Comparison of ENCODE assay signal across 15 cellular contexts in the genomic region with DNA sequence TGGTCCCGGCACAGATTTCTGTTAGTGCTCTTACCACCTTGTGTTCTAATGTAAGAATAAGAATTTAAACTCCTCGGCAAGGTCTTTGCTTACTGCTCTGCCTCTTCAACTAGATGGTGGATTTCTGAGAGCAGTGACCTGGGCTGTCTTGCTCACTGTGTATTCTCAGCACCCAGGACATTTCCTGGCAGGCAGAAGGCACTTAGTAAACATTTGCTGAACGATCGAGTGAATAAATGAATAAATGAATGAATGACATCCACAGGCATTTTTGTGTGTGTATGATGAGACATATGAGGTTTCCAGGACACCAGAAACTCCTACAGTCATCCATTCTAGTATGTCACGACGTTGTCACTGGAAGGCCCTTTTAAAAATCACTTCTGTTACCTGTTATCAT.
DNase-seq lines count a peak whose midpoint lies in the region; ATAC-seq and TF ChIP-seq lines count a peak whose summit lies in the region.
"Had no signal": no experiment of that assay in that cellular context is flagged by ENCODE, and none has a peak within 500 bp of the region (broad histone marks: within the 10 kb centered on the region; RNA-seq: fewer than 3 reads in every experiment).

No MANE protein-coding gene starts in this region.

- CTCF ChIA-PET in Calu3 (lab: Charles Lee), result interaction anchor here (0.6 to 1.9 kb wide), 2 partner anchors 20 to 52 kb away, joined by 7 to 13 read pairs; no protein-coding TSS in a partner anchor

- TF ChIP-seq CTCF in Calu3 (IDR thresholded peaks at IDR 0.05; ENCODE audit: unreplicated experiment) (no peak), ascending aorta (IDR thresholded peaks at IDR 0.05) (no peak)

- peaks cover 4% of the 10 kb centered on the region for H3K9me3 Mint-ChIP-seq in Calu3 (ENCODE audit: low read depth, unreplicated experiment)
- H3K9me3 Mint-ChIP-seq: activated CD4-positive, alpha-beta T cell treated with anti-CD3 and anti-CD28 coated beads, Interleukin-2, amount 10 ng/mL, durations not matched to agents 7 days and 5 days; activated T-helper 1 cell treated with anti-CD3 and anti-CD28 coated beads, Interleukin-12 subunit alpha, Interleukin-12 subunit beta, Interleukin-2, Interleukin-4 antibody, amounts not matched to agents 30 ng/mL and 10 ng/mL and 1 ng/mL, durations not matched to agents 14 hours and 24 hours and 36 hours had no signal

- peaks cover 29% of the 10 kb centered on the region for H3K4me1 Mint-ChIP-seq in Calu3 (ENCODE audit: low read depth, unreplicated experiment)
- H3K4me1 Mint-ChIP-seq: activated CD4-positive, alpha-beta T cell treated with anti-CD3 and anti-CD28 coated beads, Interleukin-2, amount 10 ng/mL, durations not matched to agents 7 days and 5 days had no signal

- H3K36me3 Mint-ChIP-seq in Calu3 (ENCODE audit: insufficient read depth, unreplicated experiment), result no peaks in the 10 kb centered on the region

- peak overlapping the region; percentile 94 for H3K27ac Mint-ChIP-seq in Calu3 (ENCODE audit: unreplicated experiment)
- H3K27ac Mint-ChIP-seq: activated CD4-positive, alpha-beta T cell treated with anti-CD3 and anti-CD28 coated beads, Interleukin-2, amount 10 ng/mL, durations not matched to agents 7 days and 5 days; activated T-helper 1 cell treated with anti-CD3 and anti-CD28 coated beads, Interleukin-12 subunit alpha, Interleukin-12 subunit beta, Interleukin-2, Interleukin-4 antibody, amounts not matched to agents 30 ng/mL and 10 ng/mL and 1 ng/mL, durations not matched to agents 14 hours and 24 hours and 36 hours had no signal

- peak overlapping the region; percentile 82 for H3K9ac ChIP-seq in skeletal muscle satellite cell (ENCODE audit: low read depth, low read length)

- H3K9me3 ChIP-seq in ascending aorta (no peaks in the 10 kb centered on the region), right cardiac atrium (ENCODE audit: control insufficient read depth, low read length) (no peaks in the 10 kb centered on the region), skeletal muscle satellite cell (replicated peaks; ENCODE audit: low read length) (no peaks in the 10 kb centered on the region)
- H3K9me3 ChIP-seq: spleen had no signal

- H3K4me3 ChIP-seq in ascending aorta (no peak overlapping the region), right cardiac atrium (ENCODE audit: low read length) (no peak overlapping the region), skeletal muscle satellite cell (ENCODE audit: low read length) (peak overlapping the region; percentile 18)
- H3K4me3 ChIP-seq: cardiac muscle cell, GM12878, spleen had no signal

- H3K4me3 Mint-ChIP-seq in Calu3 (ENCODE audit: low read depth, unreplicated experiment), result no peak overlapping the region
- H3K4me3 Mint-ChIP-seq: activated CD4-positive, alpha-beta T cell treated with anti-CD3 and anti-CD28 coated beads, Interleukin-2, amount 10 ng/mL, durations not matched to agents 7 days and 5 days; activated T-helper 1 cell treated with anti-CD3 and anti-CD28 coated beads, Interleukin-12 subunit alpha, Interleukin-12 subunit beta, Interleukin-2, Interleukin-4 antibody, amounts not matched to agents 30 ng/mL and 10 ng/mL and 1 ng/mL, durations not matched to agents 14 hours and 24 hours and 36 hours had no signal

- H3K4me1 ChIP-seq in ascending aorta, result peaks cover 11 to 20% of the 10 kb centered on the region in 2 donors
- peaks cover 8% of the 10 kb centered on the region for H3K4me1 ChIP-seq in right cardiac atrium (ENCODE audit: control insufficient read depth, insufficient read depth, low read length)
- H3K4me1 ChIP-seq in skeletal muscle satellite cell (ENCODE audit: control insufficient read depth, insufficient read depth, low read length), result peaks cover 76% of the 10 kb centered on the region

- H3K27me3 Mint-ChIP-seq in Calu3 (ENCODE audit: unreplicated experiment), result no peaks in the 10 kb centered on the region
- H3K27me3 Mint-ChIP-seq: activated CD4-positive, alpha-beta T cell treated with anti-CD3 and anti-CD28 coated beads, Interleukin-2, amount 10 ng/mL, durations not matched to agents 7 days and 5 days had no signal

- H3K27me3 ChIP-seq in ascending aorta, result no peaks in the 10 kb centered on the region
- no peaks in the 10 kb centered on the region for H3K27me3 ChIP-seq in right cardiac atrium (ENCODE audit: control insufficient read depth, insufficient read depth)
- no peaks in the 10 kb centered on the region for H3K27me3 ChIP-seq in skeletal muscle satellite cell (ENCODE audit: control insufficient read depth, insufficient read depth, low read length)
- H3K27me3 ChIP-seq: cardiac muscle cell had no signal

- WGBS in right cardiac atrium, result 68% methylated on average over 6 of the region's 6 CpGs

- ATAC-seq in right cardiac atrium (no peak), GM21576 (IDR thresholded peaks at IDR 0.05; ENCODE audit: unreplicated experiment) (no peak)
- ATAC-seq: GM12878 had no signal

- BruUV-seq in Calu3 (replicated peaks; lab: Mats Ljungman, UMichigan), result no TSS peak

- intact Hi-C loops in Calu3 (cut with micrococcal nuclease; ENCODE audit: unreplicated experiment) (loop anchor here (5.0 kb wide), 1 partner anchor 39 kb away; no protein-coding TSS in a partner anchor), ascending aorta (cut with DNase I) (loop anchor here (10.0 kb wide), 2 partner anchors 158 to 452 kb away; no protein-coding TSS in a partner anchor), right cardiac atrium (cut with DNase I) (no loop called here)

- H3K4me2 ChIP-seq in skeletal muscle satellite cell (ENCODE audit: low read length), result peak overlapping the region; percentile 70

- peak overlapping the region; percentile 84 to 87 for H3K27ac ChIP-seq in ascending aorta
- H3K27ac ChIP-seq in right cardiac atrium (ENCODE audit: low read length), result peak overlapping the region; percentile 97
- H3K27ac ChIP-seq: cardiac muscle cell, spleen had no signal

- no peaks in the 10 kb centered on the region for H3K36me3 ChIP-seq in ascending aorta
- no peaks in the 10 kb centered on the region for H3K36me3 ChIP-seq in skeletal muscle satellite cell (ENCODE audit: insufficient read depth, low read length)
- H3K36me3 ChIP-seq: cardiac muscle cell, spleen had no signal

- no peak for DNase-seq in Calu3
- DNase-seq in ascending aorta (ENCODE audit: low spot score in 2 of 2), result no peak
- no peak for DNase-seq in right cardiac atrium
- DNase-seq in HT-29 (ENCODE audit: low spot score), result no peak
- DNase-seq in stimulated activated CD4-positive, alpha-beta T cell treated with anti-CD3 and anti-CD28 coated beads, Interleukin-1b, Interleukin-23, amount 100 ng/mL, for 48 hours, result no peak
- DNase-seq in NCI-H2081 treated with DMSO at 0.1 percent for 48 hours (lab: John Stamatoyannopoulos, UW), result no peak
- DNase-seq: activated CD4-positive, alpha-beta T cell treated with anti-CD3 and anti-CD28 coated beads, Interleukin-2, amount 10 ng/mL, durations not matched to agents 7 days and 5 days; DMS79; erythroblast; spleen had no signal

Comparison
In these comparisons a context has a peak if more than half of its experiments do, and no peak if none do; other contexts are left out.
1. intact Hi-C loops: an anchor here in Calu3 (5.0 kb wide) and ascending aorta (10.0 kb wide); none called in right cardiac atrium.